In genomic region chr1:43864111-43865045, GRCh38 we compare ENCODE assay signal across 1 cellular context.
TF ChIP-seq lines count a peak whose summit lies in the region.

No MANE protein-coding gene starts in this region.

TF ChIP-seq in K562, 482 proteins besides CTCF, POLR2A, EP300 and RAD21 (continued from another document and continues in another):
- TF ChIP-seq PBX2 (CRISPR knock-in tag; IDR thresholded peaks at IDR 0.05; ENCODE audit: low read depth) (no peak), PBX2 (tag; conservative IDR thresholded peaks at IDR 0.05; ENCODE audit: low read depth) (no peak), POLR2AphosphoS5 (IDR thresholded peaks at IDR 0.05; ENCODE audit: control insufficient read depth, insufficient read depth, low read depth, low read length) (peak; percentile 47; the same call in 1 of the 2 replicates), KDM5B (IDR thresholded peaks at IDR 0.05; ENCODE audit: insufficient replicate concordance, low read depth, low read length) (no peak), MEF2D (tag; conservative IDR thresholded peaks at IDR 0.05; ENCODE audit: low read depth) (0 out of 2 replicates have a peak, but pooled peaks have one; percentile 57), BCL6 (CRISPR knock-in tag; IDR thresholded peaks at IDR 0.05) (no peak), NCOA2 (IDR thresholded peaks at IDR 0.05; ENCODE audit: partially characterized antibody in 2 of 2) (no peak), ZNF589 (CRISPR knock-in tag; IDR thresholded peaks at IDR 0.05; ENCODE audit: low read depth) (no peak), LEF1 (IDR thresholded peaks at IDR 0.05) (no peak), FOXJ3 (CRISPR knock-in tag; IDR thresholded peaks at IDR 0.05) (peak; percentile 82; the same call in 1 of the 2 replicates), TFE3 (CRISPR knock-in tag; IDR thresholded peaks at IDR 0.05) (no peak), TAL1 (IDR thresholded peaks at IDR 0.05) (peak; percentile 60), SUPT5H (IDR thresholded peaks at IDR 0.05) (no peak), FOXJ2 (tag; IDR thresholded peaks at IDR 0.05) (peak; percentile 91), ZNF384 (IDR thresholded peaks at IDR 0.05; ENCODE audit: low read depth, low read length) (peak; percentile 83), STAT5A (IDR thresholded peaks at IDR 0.05; ENCODE audit: borderline replicate concordance, low read length) (peak; percentile 26; the same call in 1 of the 2 replicates), SMARCA4 (IDR thresholded peaks at IDR 0.05) (peak; percentile 55; the same call in 1 of the 2 replicates), NEUROD1 (IDR thresholded peaks at IDR 0.05; ENCODE audit: borderline replicate concordance, low read depth, low read length, partially characterized antibody) (peak; percentile 22), NFIC (IDR thresholded peaks at IDR 0.05) (0 out of 2 replicates have a peak, but pooled peaks have one; percentile 24), ZNF408 (CRISPR knock-in tag; IDR thresholded peaks at IDR 0.05; ENCODE audit: low read depth) (no peak), RCOR1 (IDR thresholded peaks at IDR 0.05; ENCODE audit: borderline replicate concordance in 1 of 2, low read depth in 2 of 2, low read length in 2 of 2) (peak in 1 of 2 experiments; percentile 72; a peak in 2 of 4 replicates), SMARCA5 (IDR thresholded peaks at IDR 0.05) (no peak), ZNF436 (CRISPR knock-in tag; IDR thresholded peaks at IDR 0.05) (no peak), THAP12 (CRISPR knock-in tag; IDR thresholded peaks at IDR 0.05) (no peak), NCOR1 (IDR thresholded peaks at IDR 0.05) (peak; percentile 34; the same call in 1 of the 2 replicates), HNRNPK (IDR thresholded peaks at IDR 0.05; ENCODE audit: low read depth, low read length, poor library complexity, severe bottlenecking) (no peak), IRF1 (CRISPR knock-in tag; IDR thresholded peaks at IDR 0.05; ENCODE audit: borderline replicate concordance) (no peak), KLF13 (tag; IDR thresholded peaks at IDR 0.05; ENCODE audit: borderline replicate concordance, low read depth) (no peak), ID3 (CRISPR knock-in tag; IDR thresholded peaks at IDR 0.05) (no peak), ID3 (tag; IDR thresholded peaks at IDR 0.05) (peak; percentile 86), ZC3H8 (IDR thresholded peaks at IDR 0.05) (no peak), TEAD4 (IDR thresholded peaks at IDR 0.05; ENCODE audit: low read length) (peak; percentile 58), TEAD4 (CRISPR knock-in tag; IDR thresholded peaks at IDR 0.05; ENCODE audit: borderline replicate concordance) (no peak), ARID1B (IDR thresholded peaks at IDR 0.05) (peak; percentile 83), TRIM25 (IDR thresholded peaks at IDR 0.05; ENCODE audit: borderline replicate concordance) (no peak), RFX1 (IDR thresholded peaks at IDR 0.05) (peak; percentile 90), YY1 (IDR thresholded peaks at IDR 0.05; ENCODE audit: borderline replicate concordance in 1 of 3, control insufficient read depth in 1 of 3, extremely low read depth in 1 of 3, insufficient read depth in 3 of 3, insufficient read length in 1 of 3, insufficient replicate concordance in 2 of 3, low read depth in 1 of 3, low read length in 2 of 3) (peak in 2 of 3 experiments; percentile 14 to 59), NCOA1 (IDR thresholded peaks at IDR 0.05; ENCODE audit: low read depth) (no peak), CREB3 (tag; conservative IDR thresholded peaks at IDR 0.05; ENCODE audit: low read depth) (0 out of 2 replicates have a peak, but pooled peaks have one; percentile 64), ZNF212 (CRISPR knock-in tag; IDR thresholded peaks at IDR 0.05) (no peak), FOXK1 (CRISPR knock-in tag; IDR thresholded peaks at IDR 0.05; ENCODE audit: borderline replicate concordance) (no peak), ZNF639 (CRISPR knock-in tag; conservative IDR thresholded peaks at IDR 0.05 in 1 of 2, IDR thresholded peaks at IDR 0.05 in 1 of 2) (peak in 1 of 2 experiments; percentile 41; a peak in 1 of 4 replicates), RFX5 (IDR thresholded peaks at IDR 0.05; ENCODE audit: low read depth, low read length) (no peak), TBP (optimal IDR thresholded peaks at IDR 0.05; ENCODE audit: low read depth, low read length) (peak; percentile 3), NR2F6 (CRISPR knock-in tag; IDR thresholded peaks at IDR 0.05) (no peak), CBFA2T2 (conservative IDR thresholded peaks at IDR 0.05) (peak; percentile 68), EP400 (IDR thresholded peaks at IDR 0.05) (no peak), SRSF1 (IDR thresholded peaks at IDR 0.05; ENCODE audit: low read depth, low read length) (no peak), AFF4 (CRISPR knock-in tag; IDR thresholded peaks at IDR 0.05) (no peak), TCF3 (CRISPR knock-in tag; IDR thresholded peaks at IDR 0.05) (peak; percentile 79), PRPF4 (IDR thresholded peaks at IDR 0.05; ENCODE audit: insufficient read depth, low read depth, low read length, poor library complexity, severe bottlenecking) (no peak), HES1 (IDR thresholded peaks at IDR 0.05; ENCODE audit: low read depth) (no peak), ZEB2 (IDR thresholded peaks at IDR 0.05) (peak; percentile 69; the same call in 1 of the 2 replicates), PHTF2 (CRISPR knock-in tag; IDR thresholded peaks at IDR 0.05) (no peak)
